ENCODE assay signal across 10 cellular contexts in the genomic region with DNA sequence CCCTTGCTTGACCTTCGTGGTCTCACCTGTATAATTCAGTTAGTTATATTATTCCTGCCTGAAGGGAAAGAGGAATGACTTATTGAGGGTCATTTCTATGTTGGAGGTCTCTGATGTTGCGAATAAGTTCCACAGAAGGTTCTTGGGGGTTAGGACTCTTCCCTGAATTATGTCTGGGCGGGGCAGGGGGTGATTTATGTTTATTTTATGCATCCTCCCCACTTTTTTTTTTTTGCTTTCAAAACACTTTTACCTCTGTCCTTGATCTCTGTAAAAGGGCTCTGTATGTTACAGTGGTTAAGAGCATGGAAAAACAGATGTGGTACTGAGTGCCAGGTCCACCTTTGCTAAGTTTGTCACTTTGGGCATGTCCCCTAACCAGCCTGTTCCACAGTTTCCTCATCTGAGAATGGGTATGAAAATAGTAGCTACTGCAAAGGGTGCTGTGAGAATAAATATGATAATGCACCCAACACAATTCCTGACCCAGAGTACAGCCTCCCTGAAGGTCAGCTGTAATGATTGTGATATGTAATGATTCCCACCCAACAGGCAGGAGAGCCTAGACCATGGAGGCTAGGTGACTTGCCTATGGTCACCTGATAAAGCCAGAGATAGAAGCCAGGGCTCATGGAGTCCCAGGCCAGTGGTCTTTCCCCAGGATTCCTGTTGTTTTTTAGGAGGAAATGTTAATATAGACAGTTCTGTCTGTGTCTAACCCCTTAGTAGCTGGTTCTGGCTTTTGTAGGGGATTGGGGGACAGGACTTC. TPM values are rescaled to one million over a fixed set of nuclear protein-coding genes. Genes with fewer than 3 reads are reported as not detected.
DNase-seq lines count a peak whose midpoint lies in the region; ATAC-seq and TF ChIP-seq lines count a peak whose summit lies in the region.
"Had no signal": no experiment of that assay in that cellular context is flagged by ENCODE, and none has a peak within 500 bp of the region (broad histone marks: within the 10 kb centered on the region; RNA-seq: fewer than 3 reads in every experiment).

No MANE protein-coding gene starts in this region.

- POLR2A ChIA-PET in A673 (lab: Charles Lee; ENCODE audit: low non-redundant PET): no interaction called here

- H3K4me1 ChIP-seq in DND-41 (ENCODE audit: insufficient read depth, low read length) (peaks cover 100% of the 10 kb centered on the region), Karpas-422 (ENCODE audit: low read length) (peaks cover 70% of the 10 kb centered on the region), colonic mucosa (peaks cover 71% of the 10 kb centered on the region), psoas muscle (peaks cover 99% of the 10 kb centered on the region), A673 (ENCODE audit: insufficient read depth, low read length, poor library complexity, severe bottlenecking) (peaks cover 58% of the 10 kb centered on the region)

- H3K79me2 ChIP-seq in DND-41 (ENCODE audit: insufficient read depth, low read length) (peaks cover 99% of the 10 kb centered on the region), Karpas-422 (ENCODE audit: low read length) (no peaks in the 10 kb centered on the region)

- intact Hi-C loops in colonic mucosa (cut with DNase I): no loop called here
- intact Hi-C loops in psoas muscle (cut with DNase I): no loop called here
- intact Hi-C loops in left colon (cut with DNase I, micrococcal nuclease): no loop called here
- intact Hi-C loops in A673 (cut with micrococcal nuclease; ENCODE audit: unreplicated experiment): no loop called here

- no peak overlapping the region for H2AFZ ChIP-seq in DND-41 (ENCODE audit: low read depth, low read length)
- H2AFZ ChIP-seq in Karpas-422 (ENCODE audit: low read length): no peak overlapping the region

- H3K4me3 ChIP-seq in DND-41 (ENCODE audit: low read depth in 1 of 2, low read length in 2 of 2): peak overlapping the region in 1 of 2 experiments; percentile 36; a peak in 1 of 4 replicates
- H3K4me3 ChIP-seq in Karpas-422 (ENCODE audit: low read length): no peak overlapping the region
- no peak overlapping the region for H3K4me3 ChIP-seq in colonic mucosa
- H3K4me3 ChIP-seq in psoas muscle: no peak overlapping the region
- no peak overlapping the region for H3K4me3 ChIP-seq in WERI-Rb-1 (ENCODE audit: low read depth, low read length)
- no peak overlapping the region for H3K4me3 ChIP-seq in A673 (ENCODE audit: low read depth, low read length, poor library complexity, severe bottlenecking)

- CTCF ChIA-PET in A673 (lab: Charles Lee): no interaction called here

- H3K27me3 ChIP-seq in DND-41 (ENCODE audit: insufficient read depth, low read length, poor library complexity): no peaks in the 10 kb centered on the region
- no peaks in the 10 kb centered on the region for H3K27me3 ChIP-seq in Karpas-422 (ENCODE audit: low read length)
- no peaks in the 10 kb centered on the region for H3K27me3 ChIP-seq in colonic mucosa
- no peaks in the 10 kb centered on the region for H3K27me3 ChIP-seq in psoas muscle (ENCODE audit: insufficient read depth in 3 of 3, low read length in 2 of 3)
- H3K27me3 ChIP-seq in WERI-Rb-1 (ENCODE audit: insufficient read depth, low read depth, severe bottlenecking): no peaks in the 10 kb centered on the region
- H3K27me3 ChIP-seq in A673 (replicated peaks; ENCODE audit: insufficient read depth, low read depth, low read length, poor library complexity): no peaks in the 10 kb centered on the region

- H3K9ac ChIP-seq in DND-41 (ENCODE audit: low read depth, low read length) (peak overlapping the region; percentile 98), Karpas-422 (ENCODE audit: low read length) (0 out of 2 replicates have a peak overlapping the region, but pooled peaks have one; percentile 58), colonic mucosa (ENCODE audit: low read depth in 2 of 2, low read length in 2 of 2) (peak overlapping the region; percentile 12 to 91)

- peaks cover 87% of the 10 kb centered on the region for H3K36me3 ChIP-seq in DND-41 (ENCODE audit: insufficient read depth, low read length)
- H3K36me3 ChIP-seq in Karpas-422 (ENCODE audit: insufficient read depth, low read length): no peaks in the 10 kb centered on the region
- no peaks in the 10 kb centered on the region for H3K36me3 ChIP-seq in colonic mucosa
- peaks cover 0 to 12% of the 10 kb centered on the region in 2 donors for H3K36me3 ChIP-seq in psoas muscle (ENCODE audit: insufficient read depth in 1 of 2, low read depth in 1 of 2)
- H3K36me3 ChIP-seq in WERI-Rb-1: no peaks in the 10 kb centered on the region
- no peaks in the 10 kb centered on the region for H3K36me3 ChIP-seq in A673 (ENCODE audit: insufficient read depth, low read length, poor library complexity, severe bottlenecking)

- no peak for ATAC-seq in DND-41 (ENCODE audit: insufficient read depth, low read depth)
- no peak for ATAC-seq in psoas muscle
- ATAC-seq in left colon: no peak
- no peak for ATAC-seq in HG03095 (IDR thresholded peaks at IDR 0.05; ENCODE audit: unreplicated experiment)

- no TSS peak for BruUV-seq in A673 (replicated peaks; lab: Mats Ljungman, UMichigan)

- 91 to 96% (median 95%) methylated on average over 3 of the region's 3 CpGs for WGBS in psoas muscle, 3 donors

- H3K27ac ChIP-seq in DND-41 (ENCODE audit: low read length): peak overlapping the region; percentile 99
- peak overlapping the region; percentile 88; the same call in 1 of the 2 replicates for H3K27ac ChIP-seq in Karpas-422 (ENCODE audit: low read length)
- peak overlapping the region; percentile 94 for H3K27ac ChIP-seq in colonic mucosa
- H3K27ac ChIP-seq in psoas muscle: peak overlapping the region; percentile 82
- H3K27ac ChIP-seq in WERI-Rb-1: no peak overlapping the region
- no peak overlapping the region for H3K27ac ChIP-seq in A673 (ENCODE audit: low read depth, low read length, poor library complexity, severe bottlenecking)

- H4K20me1 ChIP-seq in DND-41 (ENCODE audit: insufficient read depth, low read length): peaks cover 28% of the 10 kb centered on the region
- H4K20me1 ChIP-seq in Karpas-422 (ENCODE audit: insufficient read depth, low read depth, low read length): no peaks in the 10 kb centered on the region

- H3K9me3 ChIP-seq in DND-41 (ENCODE audit: insufficient read depth, low read length, severe bottlenecking) (no peaks in the 10 kb centered on the region), Karpas-422 (ENCODE audit: low read length) (no peaks in the 10 kb centered on the region), colonic mucosa (no peaks in the 10 kb centered on the region), psoas muscle (no peaks in the 10 kb centered on the region), WERI-Rb-1 (ENCODE audit: severe bottlenecking) (no peaks in the 10 kb centered on the region), A673 (ENCODE audit: low read depth, low read length, poor library complexity, severe bottlenecking) (no peaks in the 10 kb centered on the region)

- TF ChIP-seq CTCF in DND-41 (IDR thresholded peaks at IDR 0.05; ENCODE audit: borderline replicate concordance, extremely low read depth, low read length, poor library complexity, severe bottlenecking): no peak
- TF ChIP-seq CTCF in colonic mucosa (IDR thresholded peaks at IDR 0.05): no peak
- no peak for TF ChIP-seq CTCF in psoas muscle (IDR thresholded peaks at IDR 0.05)
- TF ChIP-seq CTCF in WERI-Rb-1 (IDR thresholded peaks at IDR 0.05; ENCODE audit: low read depth, low read length): no peak
- no peak for TF ChIP-seq CTCF in A673 (conservative IDR thresholded peaks at IDR 0.05; ENCODE audit: low read depth, low read length)

- H3K4me2 ChIP-seq in DND-41 (ENCODE audit: insufficient read depth, low read length) (peak overlapping the region; percentile 52), Karpas-422 (ENCODE audit: low read depth, low read length, poor library complexity, severe bottlenecking) (no peak overlapping the region)

- no peaks in the 10 kb centered on the region for H3K9me2 ChIP-seq in Karpas-422 (replicated peaks; ENCODE audit: insufficient read depth, low read length)

- no peak for DNase-seq in DND-41
- no peak for DNase-seq in Karpas-422
- DNase-seq in colonic mucosa: peak; percentile 16
- DNase-seq in psoas muscle: no peak
- no peak for DNase-seq in left colon
- DNase-seq in WERI-Rb-1: no peak
- DNase-seq in A673 (ENCODE audit: low spot score): no peak
- DNase-seq: hippocampal formation, nucleus accumbens had no signal

RNA-seq across cellular contexts. Expression of a gene that starts 54.8 kb away (rescaled TPM):
- 1.3 and 5.2 TPM in 2 replicates for total RNA-seq in Karpas-422 (2014; rRNA removed; shearing (Covaris generic); ENCODE audit: low replicate concordance)
- total RNA-seq in colonic mucosa: 10 to 100 TPM; 26.0 to 38.6 TPM
- total RNA-seq in psoas muscle: 100 to 1,000 TPM in 1 of 4 donors, 10 to 100 TPM in 3; 26.6 to 145 (median 74.7) TPM
- 10 to 100 TPM; 37.7 to 93.7 (median 60.6) TPM for polyA plus RNA-seq in psoas muscle
- 10 to 100 TPM; 35.2 to 59.3 TPM for total RNA-seq in left colon
- 3.0 and 3.8 TPM in 2 replicates for total RNA-seq in A673 (2021)

Comparison
In these comparisons a context has a peak if more than half of its experiments do, and no peak if none do; other contexts are left out.
1. H3K27ac ChIP-seq: peak in DND-41 (single experiment), Karpas-422 (single experiment), colonic mucosa (single experiment) and psoas muscle (single experiment); none in WERI-Rb-1 (single experiment) and A673 (single experiment).
2. Peak in every context shown above with its lines, with median percentiles within 50 percentile points of each other: H3K9ac ChIP-seq.